ENCODE assay signal across 16 cellular contexts in genomic region chr2:31222086-31222485, GRCh38. TPM values are rescaled to one million over a fixed set of nuclear protein-coding genes. Genes with fewer than 3 reads are reported as not detected.
DNase-seq lines count a peak whose midpoint lies in the region; ATAC-seq and TF ChIP-seq lines count a peak whose summit lies in the region.
"Had no signal": no experiment of that assay in that cellular context is flagged by ENCODE, and none has a peak within 500 bp of the region (broad histone marks: within the 10 kb centered on the region; RNA-seq: fewer than 3 reads in every experiment).

No MANE protein-coding gene starts in this region.

- DNase-seq in CD1c-positive myeloid dendritic cell (ENCODE audit: extremely low spot score): peak; percentile 39
- DNase-seq in spleen: no peak
- no peak for DNase-seq in prostate gland (ENCODE audit: low spot score)
- DNase-seq in GM13976 (ENCODE audit: low spot score): no peak
- DNase-seq: COR-L47, KG1, MV-4-11, NCI-H1694 treated with DMSO at 0.1 percent for 48 hours, NCI-H510A, NCI-H774, PC-9 had no signal

- ATAC-seq in GM19351 (IDR thresholded peaks at IDR 0.05; ENCODE audit: unreplicated experiment) (peak; percentile 21), HG03378 (IDR thresholded peaks at IDR 0.05; ENCODE audit: unreplicated experiment) (no peak)
- ATAC-seq: HepG2 had no signal

- H3K27ac ChIP-seq in VCaP (peak overlapping the region; percentile 69), spleen (peak overlapping the region in 5 of 8 donors; percentile 24 to 92 (median 56)), prostate gland (no peak overlapping the region)
- H3K27ac ChIP-seq: PC-9 had no signal

- H3K27me3 ChIP-seq in spleen (replicated peaks in 1 of 7) (no peaks in the 10 kb centered on the region), prostate gland (replicated peaks; ENCODE audit: insufficient read depth) (no peaks in the 10 kb centered on the region)

- TF ChIP-seq CTCF in VCaP (conservative IDR thresholded peaks at IDR 0.05) (no peak), spleen (IDR thresholded peaks at IDR 0.05 in 8 of 11, conservative IDR thresholded peaks at IDR 0.05 in 3 of 11) (no peak), prostate gland (IDR thresholded peaks at IDR 0.05) (no peak), GM13976 (IDR thresholded peaks at IDR 0.05; ENCODE audit: borderline replicate concordance, control extremely low read depth, extremely low read depth, insufficient read depth, missing control alignments) (no peak)

- TF ChIP-seq POLR2A in spleen (IDR thresholded peaks at IDR 0.05) (no peak), prostate gland (IDR thresholded peaks at IDR 0.05) (no peak)

- H3K4me3 ChIP-seq in spleen: no peak overlapping the region
- no peak overlapping the region for H3K4me3 ChIP-seq in prostate gland
- H3K4me3 ChIP-seq: PC-9 had no signal

- H3K9me3 ChIP-seq in spleen (no peaks in the 10 kb centered on the region), prostate gland (no peaks in the 10 kb centered on the region)

- intact Hi-C loops in spleen (cut with DNase I; ENCODE audit: low total_unique reads): no loop called here
- intact Hi-C loops in prostate gland (cut with DNase I): no loop called here

- 35 to 60% (median 48%) methylated on average over 4 of the region's 4 CpGs for WGBS in spleen, 5 donors
- 80% methylated on average over 4 of the region's 4 CpGs for WGBS in prostate gland

- in situ Hi-C loops in GM13976 (cut with MboI; ENCODE audit: low sequenced_read_pairs, unreplicated experiment): no loop called here

- peaks cover 0 to 58% (median 36%) of the 10 kb centered on the region in 6 donors for H3K4me1 ChIP-seq in spleen
- no peaks in the 10 kb centered on the region for H3K4me1 ChIP-seq in prostate gland (replicated peaks)

- H3K36me3 ChIP-seq in spleen: no peaks in the 10 kb centered on the region
- H3K36me3 ChIP-seq in prostate gland: no peaks in the 10 kb centered on the region

RNA-seq across cellular contexts. Expression of gene CAPN14, which starts 4.8 kb away (rescaled TPM):
- 1 to 10 TPM in 3 of 7 donors, under 1 TPM in 4; 0.26 to 2.7 (median 0.97) TPM for total RNA-seq in spleen
- polyA plus RNA-seq in spleen: under 1 TPM; 0.56 to 0.98 (median 0.64) TPM
- under 1 TPM; 0.27 to 0.80 TPM for total RNA-seq in prostate gland
- total RNA-seq: HepG2 had no signal
- polyA plus RNA-seq: CD14-positive monocyte, HepG2 had no signal

RNA-seq across cellular contexts. Expression of gene EHD3, which starts 11.9 kb away (rescaled TPM):
- total RNA-seq in spleen: 10 to 100 TPM; 13.5 to 27.2 (median 15.6) TPM
- polyA plus RNA-seq in spleen: 1 to 10 TPM; 4.6 to 8.7 (median 6.7) TPM
- 1 to 10 TPM; 7.2 to 7.9 TPM for total RNA-seq in prostate gland

Comparison
In these comparisons a context has a peak if more than half of its experiments do, and no peak if none do; other contexts are left out.
1. H3K27ac ChIP-seq: peak in VCaP (single experiment) and spleen (5 of 8); none in prostate gland (0 of 2).